Comparison of ENCODE assay signal across 18 cellular contexts in genomic region chr1:152745765-152746444, GRCh38. TPM values are rescaled to one million over a fixed set of nuclear protein-coding genes. Genes with fewer than 3 reads are reported as not detected.
DNase-seq lines count a peak whose midpoint lies in the region; ATAC-seq and TF ChIP-seq lines count a peak whose summit lies in the region.
"Had no signal": no experiment of that assay in that cellular context is flagged by ENCODE, and none has a peak within 500 bp of the region (broad histone marks: within the 10 kb centered on the region; RNA-seq: fewer than 3 reads in every experiment).

No MANE protein-coding gene starts in this region.

- POLR2A ChIA-PET in SK-N-SH (lab: Yijun Ruan, JAX), result no interaction called here

- H3K4me3 ChIP-seq in SK-N-SH (ENCODE audit: low read depth in 2 of 2, low read length in 1 of 2), result no peak overlapping the region
- H3K4me3 ChIP-seq in GM23338, result no peak overlapping the region
- H3K4me3 ChIP-seq in OCI-LY3 (ENCODE audit: low read length), result no peak overlapping the region
- H3K4me3 ChIP-seq: HAP-1 had no signal

- H3K27me3 Mint-ChIP-seq in GM23338 (ENCODE audit: insufficient read depth, low read depth, poor library complexity), result no peaks in the 10 kb centered on the region

- no peak for TF ChIP-seq RAD21 in SK-N-SH (IDR thresholded peaks at IDR 0.05; ENCODE audit: low read length)

- peaks cover 3% of the 10 kb centered on the region; the same call in 2 of the 3 replicates for H3K4me1 Mint-ChIP-seq in GM23338

- DNase-seq in SK-N-SH (no peak), GM23338 (ENCODE audit: low spot score) (no peak), epithelial cell of prostate (ENCODE audit: low read depth, low spot score) (no peak), AML-193 (lab: John Stamatoyannopoulos, UW) (no peak), KBM-7 (no peak)
- DNase-seq: 8988T; CD8-positive, alpha-beta T cell; COR-L47 had no signal

- H3K4me3 Mint-ChIP-seq in GM23338, result no peak overlapping the region
- H3K4me3 Mint-ChIP-seq: CD14-positive monocyte; CD8-positive, alpha-beta T cell; HFFc6 had no signal

- no peak overlapping the region for H3K27ac Mint-ChIP-seq in GM23338
- H3K27ac Mint-ChIP-seq: CD14-positive monocyte; CD8-positive, alpha-beta T cell; HFFc6 had no signal

- CTCF ChIA-PET in SK-N-SH (lab: Yijun Ruan, JAX), result interaction anchor here (1.5 kb wide), 1 partner anchor 18 kb away, joined by 3 read pairs; no protein-coding TSS in a partner anchor

- no peak for TF ChIP-seq CTCF in SK-N-SH (IDR thresholded peaks at IDR 0.05)
- TF ChIP-seq CTCF in GM23338 (conservative IDR thresholded peaks at IDR 0.05; ENCODE audit: low read depth in 2 of 2), result no peak
- no peak for TF ChIP-seq CTCF in OCI-LY3 (IDR thresholded peaks at IDR 0.05; ENCODE audit: low read depth, low read length)

- H3K9me3 Mint-ChIP-seq in GM23338, result no peaks in the 10 kb centered on the region; the same call in 2 of the 3 replicates
- H3K9me3 Mint-ChIP-seq: CD14-positive monocyte; CD8-positive, alpha-beta T cell had no signal

- no peaks in the 10 kb centered on the region for H3K9me2 ChIP-seq in SK-N-SH
- peaks cover 6% of the 10 kb centered on the region; the same call in 1 of the 2 replicates for H3K9me2 ChIP-seq in GM23338 (ENCODE audit: insufficient read depth)

- WGBS in SK-N-SH (ENCODE audit: low lambda C conversion rate), result 10% methylated on average over 6 of the region's 6 CpGs

- no peaks in the 10 kb centered on the region for H3F3A ChIP-seq in SK-N-SH (replicated peaks; ENCODE audit: insufficient read depth)
- no peaks in the 10 kb centered on the region for H3F3A ChIP-seq in GM23338 (replicated peaks; ENCODE audit: low read depth)

- H3K4me1 ChIP-seq in SK-N-SH (ENCODE audit: control insufficient read depth in 1 of 2, insufficient read depth in 2 of 2, low read depth in 1 of 2, low read length in 1 of 2), result no peaks in the 10 kb centered on the region
- peaks cover 4% of the 10 kb centered on the region for H3K4me1 ChIP-seq in GM23338 (ENCODE audit: insufficient read depth)
- no peaks in the 10 kb centered on the region for H3K4me1 ChIP-seq in OCI-LY3 (ENCODE audit: low read length)
- H3K4me1 ChIP-seq: HAP-1 had no signal

- in situ Hi-C loops in KBM-7 (cut with MboI; ENCODE audit: low pct_unique_long_range_greater_than_20kb, low sequenced_read_pairs), result no loop called here

- TF ChIP-seq EP300 in SK-N-SH (IDR thresholded peaks at IDR 0.05; ENCODE audit: borderline replicate concordance in 1 of 2, low read depth in 1 of 2, low read length in 1 of 2), result no peak

- H3K27me3 ChIP-seq in SK-N-SH (ENCODE audit: insufficient read depth) (no peaks in the 10 kb centered on the region), GM23338 (ENCODE audit: insufficient read depth) (no peaks in the 10 kb centered on the region), OCI-LY3 (ENCODE audit: low read depth, low read length) (peaks cover 52% of the 10 kb centered on the region)

- H3K9me3 ChIP-seq in SK-N-SH (no peaks in the 10 kb centered on the region), OCI-LY3 (ENCODE audit: insufficient read depth, low read length) (no peaks in the 10 kb centered on the region)
- H3K9me3 ChIP-seq: HAP-1 had no signal

- H3K79me2 ChIP-seq in SK-N-SH (ENCODE audit: insufficient read depth), result no peaks in the 10 kb centered on the region
- H3K79me2 ChIP-seq in GM23338 (replicated peaks; ENCODE audit: insufficient read depth), result no peaks in the 10 kb centered on the region
- no peaks in the 10 kb centered on the region for H3K79me2 ChIP-seq in OCI-LY3 (ENCODE audit: low read length)

- H3K27ac ChIP-seq in SK-N-SH (ENCODE audit: low read depth in 2 of 2, low read length in 1 of 2) (no peak overlapping the region), GM23338 (ENCODE audit: low read depth) (no peak overlapping the region), OCI-LY3 (ENCODE audit: low read length) (no peak overlapping the region), epithelial cell of prostate (peak overlapping the region; percentile 33)
- H3K27ac ChIP-seq: KMS-11 had no signal

- H3K4me2 ChIP-seq in SK-N-SH (peak overlapping the region; percentile 20; the same call in 1 of the 2 replicates), GM23338 (no peak overlapping the region), OCI-LY3 (ENCODE audit: low read length) (peak overlapping the region; percentile 44)
- H3K4me2 ChIP-seq: KMS-11 had no signal

- H3K36me3 ChIP-seq in SK-N-SH (replicated peaks in 1 of 2; ENCODE audit: control insufficient read depth in 1 of 2, insufficient read depth in 2 of 2, low read length in 1 of 2) (no peaks in the 10 kb centered on the region), GM23338 (ENCODE audit: insufficient read depth) (no peaks in the 10 kb centered on the region), OCI-LY3 (replicated peaks; ENCODE audit: low read depth, low read length) (no peaks in the 10 kb centered on the region)
- H3K36me3 ChIP-seq: HAP-1 had no signal

- no peak for ATAC-seq in SK-N-SH treated with all-trans-retinoic acid at 6 μM for 48 hours
- no peak for ATAC-seq in GM23338
- no peak for ATAC-seq in GM18909 (IDR thresholded peaks at IDR 0.05; ENCODE audit: poor library complexity, unreplicated experiment)
- ATAC-seq: CD8-positive, alpha-beta T cell had no signal

- H3K9ac ChIP-seq in SK-N-SH, result no peak overlapping the region
- H3K9ac ChIP-seq in OCI-LY3 (ENCODE audit: low read length), result no peak overlapping the region
- H3K9ac ChIP-seq: KMS-11 had no signal

- H3K36me3 Mint-ChIP-seq in GM23338 (ENCODE audit: low read depth), result no peaks in the 10 kb centered on the region
- H3K36me3 Mint-ChIP-seq: CD14-positive monocyte; CD8-positive, alpha-beta T cell had no signal

- H2AFZ ChIP-seq in SK-N-SH (ENCODE audit: low read depth) (no peak overlapping the region), GM23338 (peak overlapping the region; percentile 76), OCI-LY3 (ENCODE audit: low read depth, low read length) (peak overlapping the region; percentile 61)

- H4K20me1 ChIP-seq in SK-N-SH (ENCODE audit: insufficient read depth) (no peaks in the 10 kb centered on the region), GM23338 (replicated peaks; ENCODE audit: insufficient read depth) (no peaks in the 10 kb centered on the region), OCI-LY3 (ENCODE audit: insufficient read depth, low read length) (no peaks in the 10 kb centered on the region)

TF ChIP-seq in SK-N-SH, 30 proteins besides CTCF, POLR2A, EP300 and RAD21 (continues in another document):
- TF ChIP-seq FOXJ3 (CRISPR knock-in tag; IDR thresholded peaks at IDR 0.05) (no peak), CHD2 (IDR thresholded peaks at IDR 0.05; ENCODE audit: low read length, partially characterized antibody) (no peak), TEAD4 (IDR thresholded peaks at IDR 0.05; ENCODE audit: borderline replicate concordance, insufficient read depth) (no peak), RFX5 (IDR thresholded peaks at IDR 0.05; ENCODE audit: low read length) (no peak)

TF ChIP-seq in SK-N-SH treated with all-trans-retinoic acid at 6 μM for 48 hours, 23 proteins besides CTCF, POLR2A, EP300 and RAD21 (continues in another document):
- TF ChIP-seq CSDC2 (CRISPR knock-in tag; IDR thresholded peaks at IDR 0.05), result no peak

RNA-seq across cellular contexts. Expression of gene KPRP, which starts 11.9 kb away (rescaled TPM):
- polyA plus RNA-seq in SK-N-SH (2012; rRNA removed) (not detected in 2 replicates), GM23338 (2016; fragmentation: Nextera tagmentation; extraction: Ambion mirVana) (not detected in 2 replicates)
- not detected in 2 replicates for polyA plus RNA-seq in SK-N-SH (2012; cell fraction: cytosol; rRNA removed)
- polyA plus RNA-seq in SK-N-SH (2012; cell fraction: nucleus; rRNA removed), result not detected in 2 replicates
- total RNA-seq in GM23338 (2014; rRNA removed; shearing (Covaris generic)), result not detected in 2 replicates
- total RNA-seq: CD8-positive, alpha-beta T cell; Daoy; H1; HFFc6 had no signal
- polyA plus RNA-seq: BJ, CD14-positive monocyte, H1 had no signal

RNA-seq across cellular contexts. Expression of gene LCE1F, which starts 29.0 kb away (rescaled TPM):
- polyA plus RNA-seq in SK-N-SH (2012; rRNA removed) (not detected in 2 replicates), GM23338 (2016; fragmentation: Nextera tagmentation; extraction: Ambion mirVana) (not detected in 2 replicates)
- polyA plus RNA-seq in SK-N-SH (2012; cell fraction: cytosol; rRNA removed), result not detected in 2 replicates
- polyA plus RNA-seq in SK-N-SH (2012; cell fraction: nucleus; rRNA removed), result not detected in 2 replicates
- total RNA-seq in GM23338 (2014; rRNA removed; shearing (Covaris generic)), result not detected in 2 replicates
- total RNA-seq: CD8-positive, alpha-beta T cell; Daoy; H1; HFFc6 had no signal
- polyA plus RNA-seq: BJ, CD14-positive monocyte, H1 had no signal

RNA-seq across cellular contexts. Expression of gene LCE4A, which starts 37.9 kb away (rescaled TPM):
- polyA plus RNA-seq in SK-N-SH (2012; rRNA removed) (not detected in 2 replicates), GM23338 (2016; fragmentation: Nextera tagmentation; extraction: Ambion mirVana) (not detected in 2 replicates)
- polyA plus RNA-seq in SK-N-SH (2012; cell fraction: cytosol; rRNA removed), result not detected in 2 replicates
- not detected in 2 replicates for polyA plus RNA-seq in SK-N-SH (2012; cell fraction: nucleus; rRNA removed)
- not detected in 2 replicates for total RNA-seq in GM23338 (2014; rRNA removed; shearing (Covaris generic))
- total RNA-seq: CD8-positive, alpha-beta T cell; Daoy; H1 had no signal
- polyA plus RNA-seq: BJ, CD14-positive monocyte, H1 had no signal

RNA-seq across cellular contexts. Expression of gene LCE1E, which starts 40.2 kb away (rescaled TPM):
- polyA plus RNA-seq in SK-N-SH (2012; rRNA removed), result not detected in 2 replicates
- polyA plus RNA-seq in SK-N-SH (2012; cell fraction: cytosol; rRNA removed), result 0.03 TPM in 2 replicates
- not detected in 2 replicates for polyA plus RNA-seq in SK-N-SH (2012; cell fraction: nucleus; rRNA removed)
- total RNA-seq in GM23338 (2014; rRNA removed; shearing (Covaris generic)), result not detected in 2 replicates
- polyA plus RNA-seq in GM23338 (2016; fragmentation: Nextera tagmentation; extraction: Ambion mirVana), result 0.43 TPM in 1 of 2 replicates, not detected in the other
- total RNA-seq: CD8-positive, alpha-beta T cell; Daoy; H1; HFFc6 had no signal
- polyA plus RNA-seq: BJ, CD14-positive monocyte, H1 had no signal

RNA-seq across cellular contexts. Expression of gene LCE2A, which starts 47.8 kb away (rescaled TPM):
- not detected in 2 replicates for polyA plus RNA-seq in SK-N-SH (2012; rRNA removed)
- not detected in 2 replicates for polyA plus RNA-seq in SK-N-SH (2012; cell fraction: cytosol; rRNA removed)
- polyA plus RNA-seq in SK-N-SH (2012; cell fraction: nucleus; rRNA removed), result not detected in 2 replicates
- not detected in 2 replicates for total RNA-seq in GM23338 (2014; rRNA removed; shearing (Covaris generic))
- not detected in 2 replicates for polyA plus RNA-seq in GM23338 (2016; fragmentation: Nextera tagmentation; extraction: Ambion mirVana)
- total RNA-seq: CD8-positive, alpha-beta T cell; Daoy; H1 had no signal
- polyA plus RNA-seq: BJ, CD14-positive monocyte, H1 had no signal
